ENCODE assay signal across 9 cellular contexts in the genomic region with DNA sequence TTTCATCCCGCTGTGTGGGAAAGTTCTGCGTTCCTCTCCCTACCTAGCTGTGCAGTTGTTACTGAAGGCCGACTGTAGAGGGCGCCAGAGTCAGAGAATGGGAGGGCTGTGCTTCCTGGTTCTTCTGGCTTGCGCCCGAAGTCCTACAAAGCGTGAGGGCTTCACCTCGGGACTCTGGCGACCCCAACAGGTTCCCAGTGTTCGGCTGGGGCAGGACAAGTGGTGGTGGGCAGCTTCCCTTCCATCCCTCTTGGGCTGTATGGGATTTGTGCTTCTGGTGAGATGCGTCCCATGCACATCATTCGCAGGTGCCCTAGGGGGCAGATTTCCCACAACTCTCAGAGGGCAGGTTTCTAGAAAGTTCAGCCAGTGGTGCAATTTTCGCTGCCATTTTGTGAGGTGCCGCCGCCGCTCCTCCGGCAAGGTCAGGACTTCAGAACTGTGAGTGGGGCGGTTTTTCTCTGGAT. TPM values are rescaled to one million over a fixed set of nuclear protein-coding genes. Genes with fewer than 3 reads are reported as not detected.
DNase-seq lines count a peak whose midpoint lies in the region; ATAC-seq and TF ChIP-seq lines count a peak whose summit lies in the region.
"Had no signal": no experiment of that assay in that cellular context is flagged by ENCODE, and none has a peak within 500 bp of the region (broad histone marks: within the 10 kb centered on the region; RNA-seq: fewer than 3 reads in every experiment).

No MANE protein-coding gene starts in this region.

- H3K27ac Mint-ChIP-seq in CD14-positive monocyte = no peak overlapping the region

- TF ChIP-seq CTCF in CD14-positive monocyte (IDR thresholded peaks at IDR 0.05) = peak; percentile 62
- TF ChIP-seq CTCF in GM20000 (IDR thresholded peaks at IDR 0.05; ENCODE audit: extremely low read depth, missing control alignments) = peak; percentile 27
- TF ChIP-seq CTCF in OCI-LY1 (IDR thresholded peaks at IDR 0.05; ENCODE audit: low read length) = peak; percentile 63
- TF ChIP-seq CTCF in astrocyte of the cerebellum (IDR thresholded peaks at IDR 0.05; ENCODE audit: low read depth, low read length, missing control alignments) = peak; percentile 25
- no peak for TF ChIP-seq CTCF in uterus (IDR thresholded peaks at IDR 0.05)
- no peak for TF ChIP-seq CTCF in left ventricle myocardium inferior (IDR thresholded peaks at IDR 0.05; ENCODE audit: borderline replicate concordance)

- H3K4me1 Mint-ChIP-seq in CD14-positive monocyte = peaks cover 7% of the 10 kb centered on the region

- H3K9me3 Mint-ChIP-seq in CD14-positive monocyte = peaks cover 0 to 2% (median 0%) of the 10 kb centered on the region in 7 donors

- no peaks in the 10 kb centered on the region for H4K20me1 ChIP-seq in OCI-LY1 (ENCODE audit: insufficient read depth, low read length)

- ATAC-seq in GM18505 (IDR thresholded peaks at IDR 0.05; ENCODE audit: unreplicated experiment) = no peak
- ATAC-seq: left colon had no signal

- DNase-seq in CD14-positive monocyte (ENCODE audit: low spot score) = peak; percentile 46
- peak; percentile 45 for DNase-seq in GM20000 (ENCODE audit: low spot score)
- DNase-seq in astrocyte of the cerebellum (ENCODE audit: low read depth) = no peak
- DNase-seq in posterior vena cava (ENCODE audit: low spot score) = peak; percentile 79
- DNase-seq in uterus = no peak
- no peak for DNase-seq in left ventricle myocardium inferior

- H3K36me3 ChIP-seq in OCI-LY1 (ENCODE audit: insufficient read depth, low read length) (no peaks in the 10 kb centered on the region), uterus (no peaks in the 10 kb centered on the region), left ventricle myocardium inferior (no peaks in the 10 kb centered on the region)

- H3K4me2 ChIP-seq in OCI-LY1 (ENCODE audit: low read length) = peak overlapping the region; percentile 55

- TF ChIP-seq POLR2A in uterus (IDR thresholded peaks at IDR 0.05) = no peak
- no peak for TF ChIP-seq POLR2A in GM18505 (IDR thresholded peaks at IDR 0.05; ENCODE audit: borderline replicate concordance, extremely low read depth, insufficient read depth, insufficient read length)

- H3K27me3 ChIP-seq in OCI-LY1 (ENCODE audit: insufficient read depth, low read length) (no peaks in the 10 kb centered on the region), uterus (no peaks in the 10 kb centered on the region), left ventricle myocardium inferior (ENCODE audit: low read depth) (no peaks in the 10 kb centered on the region)

- H3K9me3 ChIP-seq in OCI-LY1 (ENCODE audit: low read length) (no peaks in the 10 kb centered on the region), uterus (no peaks in the 10 kb centered on the region), left ventricle myocardium inferior (replicated peaks) (no peaks in the 10 kb centered on the region)

- H3K4me1 ChIP-seq in OCI-LY1 (ENCODE audit: insufficient read depth, low read length, severe bottlenecking) (no peaks in the 10 kb centered on the region), uterus (no peaks in the 10 kb centered on the region), left ventricle myocardium inferior (no peaks in the 10 kb centered on the region)

- H3K4me3 Mint-ChIP-seq in CD14-positive monocyte = peak overlapping the region in 1 of 2 donors; percentile 55

- no peak overlapping the region for H2AFZ ChIP-seq in OCI-LY1 (ENCODE audit: low read length)

- in situ Hi-C loops in astrocyte of the cerebellum (cut with HindIII; ENCODE audit: low sequenced_read_pairs) = no loop called here

- H3K36me3 Mint-ChIP-seq in CD14-positive monocyte = no peaks in the 10 kb centered on the region

- intact Hi-C loops in CD14-positive monocyte (cut with micrococcal nuclease) = no loop called here
- intact Hi-C loops in posterior vena cava (cut with DNase I) = no loop called here
- intact Hi-C loops in uterus (cut with DNase I; ENCODE audit: low total_unique reads) = no loop called here
- intact Hi-C loops in left ventricle myocardium inferior (cut with micrococcal nuclease) = no loop called here

- H3K27me3 Mint-ChIP-seq in CD14-positive monocyte (ENCODE audit: low read depth in 3 of 3) = peaks cover 0 to 2% (median 0%) of the 10 kb centered on the region in 3 donors

- no peaks in the 10 kb centered on the region for H3K9me2 ChIP-seq in OCI-LY1 (ENCODE audit: low read depth, low read length)

- no peaks in the 10 kb centered on the region for H3F3A ChIP-seq in OCI-LY1 (ENCODE audit: insufficient read depth, low read length)

- H3K27ac ChIP-seq in OCI-LY1 (ENCODE audit: low read depth, low read length, poor library complexity, severe bottlenecking) (no peak overlapping the region), uterus (no peak overlapping the region), left ventricle myocardium inferior (replicated peaks) (no peak overlapping the region)

- no peaks in the 10 kb centered on the region for H3K79me2 ChIP-seq in OCI-LY1 (ENCODE audit: insufficient read depth, low read length)

- no peak overlapping the region for H3K9ac ChIP-seq in OCI-LY1 (ENCODE audit: low read length)

- H3K4me3 ChIP-seq in OCI-LY1 (ENCODE audit: low read depth, low read length, poor library complexity, severe bottlenecking) (peak overlapping the region; percentile 46), astrocyte of the cerebellum (ENCODE audit: low read depth, low read length) (no peak overlapping the region), uterus (no peak overlapping the region), left ventricle myocardium inferior (no peak overlapping the region)

RNA-seq across cellular contexts. Expression of gene CT45A3, which starts 27.3 kb away (rescaled TPM):
- not detected for polyA plus RNA-seq in CD14-positive monocyte
- total RNA-seq in posterior vena cava = not detected
- not detected for total RNA-seq in uterus
- not detected for total RNA-seq in left ventricle myocardium inferior
- total RNA-seq: left colon had no signal

RNA-seq across cellular contexts. Expression of gene CT45A1, which starts 27.3 kb away (rescaled TPM):
- polyA plus RNA-seq in CD14-positive monocyte = not detected
- not detected for total RNA-seq in posterior vena cava
- not detected for total RNA-seq in uterus
- total RNA-seq in left ventricle myocardium inferior = not detected
- total RNA-seq: left colon had no signal

RNA-seq across cellular contexts. Expression of gene CT45A5, which starts 44.6 kb away (rescaled TPM):
- polyA plus RNA-seq in CD14-positive monocyte = not detected
- total RNA-seq in posterior vena cava = not detected
- total RNA-seq in uterus = not detected
- total RNA-seq in left ventricle myocardium inferior = not detected
- total RNA-seq: left colon had no signal

Comparison
In these comparisons a context has a peak if more than half of its experiments do, and no peak if none do; other contexts are left out.
1. DNase-seq: peak in CD14-positive monocyte (single experiment), GM20000 (single experiment) and posterior vena cava (single experiment); none in astrocyte of the cerebellum (single experiment), uterus (0 of 2) and left ventricle myocardium inferior (single experiment).
2. CTCF ChIP-seq: peak in CD14-positive monocyte (single experiment), GM20000 (single experiment), OCI-LY1 (single experiment) and astrocyte of the cerebellum (single experiment); none in uterus (0 of 4) and left ventricle myocardium inferior (single experiment).